Comparison of ENCODE assay signal across 22 cellular contexts in genomic region chr6:5776104-5776503, GRCh38.
"Had no signal": no experiment of that assay in that cellular context is flagged by ENCODE, and none has a peak within 500 bp of the region (broad histone marks: within the 10 kb centered on the region; RNA-seq: fewer than 3 reads in every experiment).

No MANE protein-coding gene starts in this region.

- FAIRE-seq: endometrium, frontal cortex, kidney had no signal

- H3K79me2 ChIP-seq: parathyroid adenoma had no signal

- ATAC-seq: effector memory CD8-positive, alpha-beta T cell; left lobe of liver; stimulated activated effector memory CD8-positive, alpha-beta T cell treated with anti-CD3 and anti-CD28 coated beads, Interleukin-12 subunit alpha, Interleukin-12 subunit beta, amount 100 ng/mL, for 72 hours had no signal

- H3K27ac Mint-ChIP-seq: dendritic cell treated with granulocyte-macrophage colony-stimulating factor and Interleukin-4, amounts not matched to agents 40 ng/mL and 50 ng/mL, for 4 days; effector memory CD8-positive, alpha-beta T cell; memory B cell; natural killer cell; progenitor cell of endocrine pancreas; stimulated activated effector memory CD8-positive, alpha-beta T cell treated with anti-CD3 and anti-CD28 coated beads, Interleukin-12 subunit alpha, Interleukin-12 subunit beta, amount 100 ng/mL, for 72 hours had no signal

- DNase-seq: colonic mucosa; effector memory CD8-positive, alpha-beta T cell; kidney; natural killer cell; sigmoid colon; stimulated activated CD4-positive, alpha-beta T cell treated with anti-CD3 and anti-CD28 coated beads, Interleukin-2, amount 100 ng/mL, for 24 hours; stimulated activated CD4-positive, alpha-beta T cell treated with anti-CD3 and anti-CD28 coated beads, Interleukin-4, amount 100 ng/mL, for 24 hours; stimulated activated naive CD4-positive, alpha-beta T cell treated with Interleukin-2 at 50 U/mL for 16 hours; stomach; thyroid gland; trophoblast cell had no signal

- H3K4me1 Mint-ChIP-seq: natural killer cell; stimulated activated effector memory CD8-positive, alpha-beta T cell treated with anti-CD3 and anti-CD28 coated beads, Interleukin-12 subunit alpha, Interleukin-12 subunit beta, amount 100 ng/mL, for 72 hours had no signal

- H3K4me3 ChIP-seq: colonic mucosa, lung, right atrium auricular region, sigmoid colon, stomach, thyroid gland, vagina had no signal

- H2AFZ ChIP-seq: parathyroid adenoma had no signal

- H3K4me1 ChIP-seq: colonic mucosa, parathyroid adenoma, right atrium auricular region, sigmoid colon, stomach, thyroid gland, vagina had no signal

- H3K4me3 Mint-ChIP-seq: dendritic cell treated with granulocyte-macrophage colony-stimulating factor and Interleukin-4, amounts not matched to agents 40 ng/mL and 50 ng/mL, for 4 days; effector memory CD8-positive, alpha-beta T cell; memory B cell; natural killer cell; stimulated activated effector memory CD8-positive, alpha-beta T cell treated with anti-CD3 and anti-CD28 coated beads, Interleukin-12 subunit alpha, Interleukin-12 subunit beta, amount 100 ng/mL, for 72 hours had no signal

- H3K27ac ChIP-seq: colonic mucosa, parathyroid adenoma, right atrium auricular region, sigmoid colon, stomach, thyroid gland, vagina had no signal

- H3K9me3 ChIP-seq: colonic mucosa, right atrium auricular region, sigmoid colon, stomach, thyroid gland, vagina had no signal

- H3K27me3 Mint-ChIP-seq: dendritic cell treated with granulocyte-macrophage colony-stimulating factor and Interleukin-4, amounts not matched to agents 40 ng/mL and 50 ng/mL, for 4 days; effector memory CD8-positive, alpha-beta T cell; memory B cell; progenitor cell of endocrine pancreas had no signal

- H3K9me3 Mint-ChIP-seq: dendritic cell treated with granulocyte-macrophage colony-stimulating factor and Interleukin-4, amounts not matched to agents 40 ng/mL and 50 ng/mL, for 4 days; effector memory CD8-positive, alpha-beta T cell; memory B cell; natural killer cell; stimulated activated effector memory CD8-positive, alpha-beta T cell treated with anti-CD3 and anti-CD28 coated beads, Interleukin-12 subunit alpha, Interleukin-12 subunit beta, amount 100 ng/mL, for 72 hours had no signal

- H3K9ac ChIP-seq: parathyroid adenoma had no signal

- H3K36me3 ChIP-seq: colonic mucosa, right atrium auricular region, thyroid gland, vagina had no signal

- H3K36me3 Mint-ChIP-seq: natural killer cell had no signal

- H3K27me3 ChIP-seq: colonic mucosa, right atrium auricular region, sigmoid colon, stomach, thyroid gland, vagina had no signal
